In genomic region chr17:47742319-47743181, GRCh38 we compare ENCODE assay signal across 9 cellular contexts. TPM values are rescaled to one million over a fixed set of nuclear protein-coding genes. Genes with fewer than 3 reads are reported as not detected.
DNase-seq lines count a peak whose midpoint lies in the region; ATAC-seq and TF ChIP-seq lines count a peak whose summit lies in the region.
"Had no signal": no experiment of that assay in that cellular context is flagged by ENCODE, and none has a peak within 500 bp of the region (broad histone marks: within the 10 kb centered on the region; RNA-seq: fewer than 3 reads in every experiment).

No MANE protein-coding gene starts in this region.

- H3K4me3 ChIP-seq in SU-DHL-6 (ENCODE audit: insufficient read depth, low read length, poor library complexity, severe bottlenecking) (no peak overlapping the region), choroid plexus epithelial cell (ENCODE audit: low read depth, low read length) (no peak overlapping the region)
- H3K4me3 ChIP-seq: ovary had no signal

- H3K4me1 Mint-ChIP-seq in osteocyte (ENCODE audit: unreplicated experiment) = no peaks in the 10 kb centered on the region

- no peaks in the 10 kb centered on the region for H3K79me2 ChIP-seq in SU-DHL-6 (ENCODE audit: insufficient read depth, low read length)

- H3K27ac ChIP-seq in SU-DHL-6 (ENCODE audit: low read depth, low read length) = no peak overlapping the region
- H3K27ac ChIP-seq: ovary had no signal

- no peak overlapping the region for H3K27ac Mint-ChIP-seq in osteocyte (ENCODE audit: unreplicated experiment)

- no peaks in the 10 kb centered on the region for H3F3A ChIP-seq in SU-DHL-6 (ENCODE audit: insufficient read depth)

- H2AFZ ChIP-seq in SU-DHL-6 (ENCODE audit: low read depth, low read length, severe bottlenecking) = no peak overlapping the region

- H3K9ac ChIP-seq in SU-DHL-6 (ENCODE audit: low read length) = no peak overlapping the region

- ATAC-seq in GM18861 (IDR thresholded peaks at IDR 0.05; ENCODE audit: unreplicated experiment) (no peak), GM21381 (IDR thresholded peaks at IDR 0.05; ENCODE audit: unreplicated experiment) (no peak)

- no peaks in the 10 kb centered on the region for H3K9me3 Mint-ChIP-seq in osteocyte (ENCODE audit: unreplicated experiment)

- H3K27me3 ChIP-seq in SU-DHL-6 (ENCODE audit: low read length) = no peaks in the 10 kb centered on the region
- H3K27me3 ChIP-seq: ovary had no signal

- peaks cover 48% of the 10 kb centered on the region for H3K27me3 Mint-ChIP-seq in osteocyte (ENCODE audit: unreplicated experiment)

- no peaks in the 10 kb centered on the region for H3K9me2 ChIP-seq in SU-DHL-6 (replicated peaks; ENCODE audit: insufficient read depth, low read length)

- H3K36me3 ChIP-seq in SU-DHL-6 (ENCODE audit: low read length) = no peaks in the 10 kb centered on the region
- H3K36me3 ChIP-seq: ovary had no signal

- TF ChIP-seq CTCF in SU-DHL-6 (IDR thresholded peaks at IDR 0.05; ENCODE audit: insufficient read depth, low read length, poor library complexity, severe bottlenecking) = peak; percentile 38
- TF ChIP-seq CTCF in choroid plexus epithelial cell (conservative IDR thresholded peaks at IDR 0.05; ENCODE audit: low read depth, low read length) = peak; percentile 48
- peak; percentile 54 for TF ChIP-seq CTCF in osteocyte (IDR thresholded peaks at IDR 0.05)

- H3K36me3 Mint-ChIP-seq in osteocyte (ENCODE audit: unreplicated experiment) = no peaks in the 10 kb centered on the region

- H3K4me2 ChIP-seq in SU-DHL-6 (ENCODE audit: low read depth, low read length, poor library complexity, severe bottlenecking) = no peak overlapping the region

- no peaks in the 10 kb centered on the region for H3K9me3 ChIP-seq in SU-DHL-6 (ENCODE audit: insufficient read depth, low read length)
- H3K9me3 ChIP-seq: ovary had no signal

- no peak overlapping the region for H3K4me3 Mint-ChIP-seq in osteocyte (ENCODE audit: unreplicated experiment)

- H4K20me1 ChIP-seq in SU-DHL-6 (ENCODE audit: low read depth, low read length) = no peaks in the 10 kb centered on the region

- peak; percentile 55 for DNase-seq in stimulated activated CD4-positive, alpha-beta T cell treated with anti-CD3 and anti-CD28 coated beads, Interleukin-15, amount 100 ng/mL, for 24 hours
- DNase-seq in stimulated activated CD4-positive, alpha-beta T cell treated with anti-CD3 and anti-CD28 coated beads, Interleukin-12 subunit alpha, Interleukin-12 subunit beta, amount 100 ng/mL, for 4 hours = no peak
- DNase-seq in choroid plexus epithelial cell (ENCODE audit: low read depth) (no peak), osteocyte (ENCODE audit: extremely low spot score, unreplicated experiment) (peak; percentile 84), NCI-H748 (lab: John Stamatoyannopoulos, UW; ENCODE audit: unreplicated experiment) (no peak)

RNA-seq across cellular contexts. Expression of gene TBX21, which starts 9.5 kb away (rescaled TPM):
- not detected in 2 replicates for total RNA-seq in osteocyte

RNA-seq across cellular contexts. Expression of gene TBKBP1, which starts 48.6 kb away (rescaled TPM):
- total RNA-seq in osteocyte = 16.5 and 17.4 TPM in 2 replicates

Comparison
In these comparisons a context has a peak if more than half of its experiments do, and no peak if none do; other contexts are left out.
1. DNase-seq: peak in stimulated activated CD4-positive, alpha-beta T cell treated with anti-CD3 and anti-CD28 coated beads, Interleukin-15, amount 100 ng/mL, for 24 hours (single experiment) and osteocyte (single experiment); none in stimulated activated CD4-positive, alpha-beta T cell treated with anti-CD3 and anti-CD28 coated beads, Interleukin-12 subunit alpha, Interleukin-12 subunit beta, amount 100 ng/mL, for 4 hours (single experiment), choroid plexus epithelial cell (single experiment) and NCI-H748 (single experiment).
2. Peak in every context shown above with its lines, with median percentiles within 50 percentile points of each other: CTCF ChIP-seq.